1 cellular context compared by ENCODE assay signal in genomic region chr13:73065665-73066350, GRCh38.
TF ChIP-seq lines count a peak whose summit lies in the region.

No MANE protein-coding gene starts in this region.

TF ChIP-seq in K562, 482 proteins besides CTCF, POLR2A, EP300 and RAD21 (continued from another document):
- TF ChIP-seq ZBTB40 (IDR thresholded peaks at IDR 0.05) (peak; percentile 64), ZBTB40 (CRISPR knock-in tag; IDR thresholded peaks at IDR 0.05) (no peak), FOXP4 (CRISPR knock-in tag; IDR thresholded peaks at IDR 0.05; ENCODE audit: borderline replicate concordance) (no peak), MLX (CRISPR knock-in tag; conservative IDR thresholded peaks at IDR 0.05) (no peak), MLLT1 (IDR thresholded peaks at IDR 0.05) (no peak), NR1H2 (CRISPR knock-in tag; IDR thresholded peaks at IDR 0.05) (no peak), MBD1 (CRISPR knock-in tag; IDR thresholded peaks at IDR 0.05) (no peak)
